9 cellular contexts compared by ENCODE assay signal in the genomic region with DNA sequence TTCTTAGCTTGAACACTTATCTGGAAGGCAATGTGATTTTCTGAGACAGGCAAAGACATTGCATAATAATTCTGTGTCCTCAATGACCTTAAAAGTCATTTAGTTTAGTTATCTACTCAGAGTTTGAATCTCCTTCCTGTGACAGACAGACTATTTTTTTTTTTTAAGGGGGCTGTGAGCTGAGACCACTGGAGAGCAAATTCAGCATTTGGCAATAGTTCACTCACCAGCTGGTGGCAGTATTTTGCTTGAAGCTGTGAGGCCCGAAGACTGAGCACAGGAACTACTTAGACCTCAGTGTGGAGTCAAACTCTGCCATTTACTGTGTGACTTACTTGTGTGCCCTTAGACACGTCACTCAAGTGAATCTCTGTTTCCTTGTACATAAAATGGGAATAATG. TPM values are rescaled to one million over a fixed set of nuclear protein-coding genes. Genes with fewer than 3 reads are reported as not detected.
DNase-seq lines count a peak whose midpoint lies in the region; ATAC-seq, FAIRE-seq and TF ChIP-seq lines count a peak whose summit lies in the region.
"Had no signal": no experiment of that assay in that cellular context is flagged by ENCODE, and none has a peak within 500 bp of the region (broad histone marks: within the 10 kb centered on the region; RNA-seq: fewer than 3 reads in every experiment).

No MANE protein-coding gene starts in this region.

- POLR2A ChIA-PET in activated CD8-positive, alpha-beta T cell treated with anti-CD3 and anti-CD28 coated beads for 36 hours (lab: Charles Lee) = no interaction called here

- no peaks in the 10 kb centered on the region for H3K36me3 ChIP-seq in left ventricle myocardium inferior

- intact Hi-C loops in CD14-positive monocyte (cut with micrococcal nuclease) = no loop called here
- intact Hi-C loops in activated CD8-positive, alpha-beta T cell treated with anti-CD3 and anti-CD28 coated beads for 36 hours (cut with micrococcal nuclease) = loop anchor here (5.0 kb wide), 1 partner anchor 106 kb away; no protein-coding TSS in a partner anchor
- intact Hi-C loops in left ventricle myocardium inferior (cut with micrococcal nuclease) = no loop called here

- DNase-seq in CD14-positive monocyte (ENCODE audit: low spot score) (no peak), NCI-H1092 treated with DMSO at 0.1 percent for 48 hours (lab: John Stamatoyannopoulos, UW) (peak; percentile 70), left ventricle myocardium inferior (no peak), type B pancreatic cell (ENCODE audit: extremely low spot score, unreplicated experiment) (no peak), H54 (ENCODE audit: insufficient read length, low spot score) (no peak), activated T-cell treated with anti-CD3 and anti-CD28 coated beads for 4 hours (no peak)
- peak; percentile 51 for DNase-seq in activated CD8-positive, alpha-beta T cell treated with anti-CD3 and anti-CD28 coated beads for 36 hours

- H3K4me1 ChIP-seq in left ventricle myocardium inferior = no peaks in the 10 kb centered on the region

- no peak overlapping the region for H3K27ac Mint-ChIP-seq in CD14-positive monocyte
- H3K27ac Mint-ChIP-seq in activated CD8-positive, alpha-beta T cell treated with anti-CD3 and anti-CD28 coated beads for 36 hours = no peak overlapping the region
- H3K27ac Mint-ChIP-seq in type B pancreatic cell = no peak overlapping the region

- peaks cover 16% of the 10 kb centered on the region for H3K27me3 ChIP-seq in left ventricle myocardium inferior (ENCODE audit: low read depth)

- H3K9me3 Mint-ChIP-seq in CD14-positive monocyte = peaks cover 0 to 6% (median under 1%) of the 10 kb centered on the region in 7 donors
- no peaks in the 10 kb centered on the region for H3K9me3 Mint-ChIP-seq in activated CD8-positive, alpha-beta T cell treated with anti-CD3 and anti-CD28 coated beads for 36 hours
- no peaks in the 10 kb centered on the region for H3K9me3 Mint-ChIP-seq in type B pancreatic cell

- TF ChIP-seq CTCF in CD14-positive monocyte (IDR thresholded peaks at IDR 0.05) = peak; percentile 43
- peak; percentile 29 for TF ChIP-seq CTCF in activated CD8-positive, alpha-beta T cell treated with anti-CD3 and anti-CD28 coated beads for 36 hours (IDR thresholded peaks at IDR 0.05)
- peak; percentile 62 for TF ChIP-seq CTCF in left ventricle myocardium inferior (IDR thresholded peaks at IDR 0.05; ENCODE audit: borderline replicate concordance)
- TF ChIP-seq CTCF in type B pancreatic cell (conservative IDR thresholded peaks at IDR 0.05) = peak; percentile 69

- H3K4me3 ChIP-seq in left ventricle myocardium inferior = no peak overlapping the region

- H3K27me3 Mint-ChIP-seq in CD14-positive monocyte (ENCODE audit: low read depth in 3 of 3) (peaks cover 0 to 1% (median 0%) of the 10 kb centered on the region in 3 donors), type B pancreatic cell (no peaks in the 10 kb centered on the region)
- H3K27me3 Mint-ChIP-seq in activated CD8-positive, alpha-beta T cell treated with anti-CD3 and anti-CD28 coated beads for 36 hours = peaks cover 17% of the 10 kb centered on the region

- CTCF ChIA-PET in activated CD8-positive, alpha-beta T cell treated with anti-CD3 and anti-CD28 coated beads for 36 hours (lab: Charles Lee) = interaction anchor here (0.6 to 2.7 kb wide), 9 partner anchors 10 to 224 kb away, joined by 3 to 11 read pairs (median 3); no protein-coding TSS in a partner anchor

- ATAC-seq in GM18907 (IDR thresholded peaks at IDR 0.05; ENCODE audit: unreplicated experiment) = peak; percentile 71
- peak; percentile 49 for ATAC-seq in activated CD8-positive, alpha-beta T cell treated with anti-CD3 and anti-CD28 coated beads for 36 hours

- no peak overlapping the region for H3K27ac ChIP-seq in left ventricle myocardium inferior (replicated peaks)
- H3K27ac ChIP-seq: epithelial cell of prostate had no signal

- FAIRE-seq in H54 (lab: Jason Lieb, UNC) = no peak

- no peak for TF ChIP-seq POLR2A in H54 (IDR thresholded peaks at IDR 0.05; ENCODE audit: low read depth, low read length)

- H3K4me1 Mint-ChIP-seq in CD14-positive monocyte (peaks cover 78% of the 10 kb centered on the region), type B pancreatic cell (ENCODE audit: unreplicated experiment) (peaks cover 12% of the 10 kb centered on the region)
- no peaks in the 10 kb centered on the region for H3K4me1 Mint-ChIP-seq in activated CD8-positive, alpha-beta T cell treated with anti-CD3 and anti-CD28 coated beads for 36 hours (ENCODE audit: low read depth)

- no peaks in the 10 kb centered on the region for H3K9me3 ChIP-seq in left ventricle myocardium inferior (replicated peaks)

- H3K36me3 Mint-ChIP-seq in CD14-positive monocyte (no peaks in the 10 kb centered on the region), type B pancreatic cell (no peaks in the 10 kb centered on the region)
- H3K36me3 Mint-ChIP-seq in activated CD8-positive, alpha-beta T cell treated with anti-CD3 and anti-CD28 coated beads for 36 hours (ENCODE audit: low read depth) = no peaks in the 10 kb centered on the region

- H3K4me3 Mint-ChIP-seq in CD14-positive monocyte = no peak overlapping the region
- no peak overlapping the region for H3K4me3 Mint-ChIP-seq in activated CD8-positive, alpha-beta T cell treated with anti-CD3 and anti-CD28 coated beads for 36 hours
- no peak overlapping the region for H3K4me3 Mint-ChIP-seq in type B pancreatic cell

RNA-seq across cellular contexts. Expression of a gene that starts 22.9 kb away (rescaled TPM):
- under 1 TPM in 1 of 2 donors, not detected in 1; 0.09 TPM for polyA plus RNA-seq in CD14-positive monocyte
- total RNA-seq in activated CD8-positive, alpha-beta T cell treated with anti-CD3 and anti-CD28 coated beads for 36 hours = not detected
- total RNA-seq in left ventricle myocardium inferior = 43.2 TPM
- 111 and 149 TPM in 2 replicates for total RNA-seq in type B pancreatic cell (ENCODE audit: low replicate concordance)

RNA-seq across cellular contexts. Expression of a gene that starts 28.4 kb away (rescaled TPM):
- 1 to 10 TPM; 6.0 to 7.6 TPM for polyA plus RNA-seq in CD14-positive monocyte
- total RNA-seq in activated CD8-positive, alpha-beta T cell treated with anti-CD3 and anti-CD28 coated beads for 36 hours = 10 to 100 TPM; 42.3 to 43.2 TPM
- total RNA-seq in left ventricle myocardium inferior = 7.3 TPM
- 62.0 and 68.0 TPM in 2 replicates for total RNA-seq in type B pancreatic cell (ENCODE audit: low replicate concordance)

Comparison
In these comparisons a context has a peak if more than half of its experiments do, and no peak if none do; other contexts are left out.
1. DNase-seq: peak in NCI-H1092 treated with DMSO at 0.1 percent for 48 hours (single experiment) and activated CD8-positive, alpha-beta T cell treated with anti-CD3 and anti-CD28 coated beads for 36 hours (single experiment); none in CD14-positive monocyte (single experiment), left ventricle myocardium inferior (single experiment), type B pancreatic cell (single experiment), H54 (single experiment) and activated T-cell treated with anti-CD3 and anti-CD28 coated beads for 4 hours (single experiment).
2. RNA of a gene that starts 22.9 kb away (total RNA-seq): 111 to 149 TPM in type B pancreatic cell and 43.2 TPM in left ventricle myocardium inferior (single experiment); not detected in activated CD8-positive, alpha-beta T cell treated with anti-CD3 and anti-CD28 coated beads for 36 hours; every median in the first group is over 10 times any median in the second.
3. Peak in every context shown above with its lines, with median percentiles within 50 percentile points of each other: CTCF ChIP-seq.